9 cellular contexts compared by ENCODE assay signal in the genomic region with DNA sequence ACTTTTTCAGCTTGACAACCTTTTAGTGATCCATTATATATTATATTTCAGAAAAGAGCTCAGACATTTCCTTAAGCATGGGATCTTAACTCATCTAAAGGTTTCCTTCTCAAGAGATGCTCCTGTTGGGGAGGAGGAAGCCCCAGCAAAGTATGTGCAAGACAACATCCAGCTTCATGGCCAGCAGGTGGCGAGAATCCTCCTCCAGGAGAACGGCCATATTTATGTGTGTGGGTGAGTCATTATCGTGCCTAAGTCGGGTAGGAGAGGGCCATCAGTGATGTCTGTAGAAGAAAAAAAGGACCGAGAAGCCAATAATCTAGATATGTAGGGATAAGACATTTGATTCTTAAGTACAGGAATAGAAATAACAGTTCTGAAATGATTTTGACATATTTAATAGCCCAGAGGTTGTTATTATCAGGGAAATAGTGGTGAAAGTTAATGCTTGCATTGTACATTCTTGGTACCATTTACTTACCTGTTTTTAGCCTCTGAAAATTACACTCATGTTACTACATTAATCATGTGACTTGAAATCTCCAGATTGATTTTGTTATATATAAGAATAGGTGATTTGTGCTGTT. TPM values are rescaled to one million over a fixed set of nuclear protein-coding genes. Genes with fewer than 3 reads are reported as not detected.
A peak's percentile ranks its signal among the peaks of the same experiment; 100 is the strongest.
DNase-seq lines count a peak whose midpoint lies in the region; ATAC-seq and TF ChIP-seq lines count a peak whose summit lies in the region.
"Had no signal": no experiment of that assay in that cellular context is flagged by ENCODE, and none has a peak within 500 bp of the region (broad histone marks: within the 10 kb centered on the region; RNA-seq: fewer than 3 reads in every experiment).

No MANE protein-coding gene starts in this region.

- peaks cover 41% of the 10 kb centered on the region for H3K36me3 Mint-ChIP-seq in Calu3 (ENCODE audit: insufficient read depth, unreplicated experiment)
- peaks cover 71% of the 10 kb centered on the region for H3K36me3 Mint-ChIP-seq in brain

- H2AFZ ChIP-seq in GM23248, result no peak overlapping the region
- H2AFZ ChIP-seq in osteoblast (ENCODE audit: low read length), result no peak overlapping the region

- no TSS peak for BruUV-seq in Calu3 (replicated peaks; lab: Mats Ljungman, UMichigan)

- H3K27me3 Mint-ChIP-seq in Calu3 (ENCODE audit: unreplicated experiment) (no peaks in the 10 kb centered on the region), brain (no peaks in the 10 kb centered on the region)

- DNase-seq in Calu3 (peak; percentile 56), GM23248 (peak; percentile 65), NT2/D1 (ENCODE audit: low read depth, low spot score) (peak; percentile 32), osteoblast (ENCODE audit: insufficient read length, low spot score, missing footprints) (peak; percentile 53), heart right ventricle (no peak), NCI-H526 treated with DMSO at 0.1 percent for 48 hours (lab: John Stamatoyannopoulos, UW) (no peak)

- no peaks in the 10 kb centered on the region for H4K20me1 ChIP-seq in GM23248 (ENCODE audit: insufficient read depth)
- no peaks in the 10 kb centered on the region for H4K20me1 ChIP-seq in osteoblast (ENCODE audit: insufficient read depth, low read length)

- H3K9me3 ChIP-seq in GM23248 (ENCODE audit: low read depth) (no peaks in the 10 kb centered on the region), NT2/D1 (ENCODE audit: insufficient read depth, low read length) (no peaks in the 10 kb centered on the region), osteoblast (ENCODE audit: low read depth, low read length) (no peaks in the 10 kb centered on the region), heart right ventricle (no peaks in the 10 kb centered on the region)
- H3K9me3 ChIP-seq: neutrophil had no signal

- H3K4me3 Mint-ChIP-seq in Calu3 (ENCODE audit: low read depth, unreplicated experiment) (no peak overlapping the region), brain (no peak overlapping the region)

- in situ Hi-C loops in GM23248 (cut with MboI), result no loop called here

- ATAC-seq in heart right ventricle (no peak), HG03354 (IDR thresholded peaks at IDR 0.05; ENCODE audit: poor library complexity, severe bottlenecking, unreplicated experiment) (no peak)

- no peaks in the 10 kb centered on the region for H3K9me2 ChIP-seq in GM23248 (ENCODE audit: insufficient read depth)

- 62 to 66% methylated on average over 5 of the region's 5 CpGs for WGBS in GM23248 (ENCODE audit: low coverage in 1 of 2, low lambda C conversion rate in 2 of 2, missing lambda C conversion rate in 2 of 2), 2 experiments
- WGBS in heart right ventricle, 2 donors, result 75 to 76% methylated on average over 5 of the region's 5 CpGs

- intact Hi-C loops in Calu3 (cut with micrococcal nuclease; ENCODE audit: unreplicated experiment), result no loop called here
- intact Hi-C loops in heart right ventricle (cut with DNase I), result no loop called here

- H3K4me1 Mint-ChIP-seq in Calu3 (ENCODE audit: low read depth, unreplicated experiment) (no peaks in the 10 kb centered on the region), brain (no peaks in the 10 kb centered on the region)

- 0 out of 2 replicates have a peak, but pooled peaks cover 4% of the 10 kb centered on the region for H3F3A ChIP-seq in GM23248 (ENCODE audit: insufficient read depth)

- H3K4me3 ChIP-seq in GM23248 (no peak overlapping the region), NT2/D1 (ENCODE audit: insufficient read length, low read depth) (no peak overlapping the region), osteoblast (ENCODE audit: insufficient read depth, low read length) (no peak overlapping the region), heart right ventricle (no peak overlapping the region)

- TF ChIP-seq CTCF in Calu3 (IDR thresholded peaks at IDR 0.05; ENCODE audit: unreplicated experiment) (peak; percentile 41), brain (conservative IDR thresholded peaks at IDR 0.05) (peak; percentile 26 to 49), osteoblast (IDR thresholded peaks at IDR 0.05; ENCODE audit: extremely low read depth, low read depth, low read length) (peak; percentile 79), heart right ventricle (IDR thresholded peaks at IDR 0.05) (peak in 3 of 9 donors; percentile 8 to 22 (median 14))

- H3K36me3 ChIP-seq in GM23248 (ENCODE audit: low read depth), result peaks cover 60% of the 10 kb centered on the region
- H3K36me3 ChIP-seq in NT2/D1 (ENCODE audit: insufficient read depth, insufficient read length, low read length), result peaks cover 88% of the 10 kb centered on the region
- peaks cover 79% of the 10 kb centered on the region for H3K36me3 ChIP-seq in osteoblast (ENCODE audit: insufficient read depth, low read length)
- H3K36me3 ChIP-seq in heart right ventricle, result peaks cover 0 to 100% (median 85%) of the 10 kb centered on the region in 9 donors

- H3K27ac Mint-ChIP-seq in Calu3 (ENCODE audit: unreplicated experiment), result no peak overlapping the region
- H3K27ac Mint-ChIP-seq in brain, result no peak overlapping the region

- H3K4me1 ChIP-seq in GM23248 (ENCODE audit: insufficient read depth) (no peaks in the 10 kb centered on the region), NT2/D1 (ENCODE audit: insufficient read depth, insufficient read length) (no peaks in the 10 kb centered on the region), osteoblast (ENCODE audit: insufficient read depth, low read length) (peaks cover 6% of the 10 kb centered on the region), heart right ventricle (no peaks in the 10 kb centered on the region)

- H3K27me3 ChIP-seq in GM23248 (replicated peaks; ENCODE audit: insufficient read depth) (no peaks in the 10 kb centered on the region), NT2/D1 (ENCODE audit: insufficient read depth, insufficient read length) (no peaks in the 10 kb centered on the region), osteoblast (ENCODE audit: insufficient read depth, low read length) (no peaks in the 10 kb centered on the region), heart right ventricle (no peaks in the 10 kb centered on the region)
- H3K27me3 ChIP-seq: neutrophil had no signal

- H3K79me2 ChIP-seq in GM23248 (ENCODE audit: insufficient read depth), result no peaks in the 10 kb centered on the region
- H3K79me2 ChIP-seq in osteoblast (ENCODE audit: insufficient read depth, low read length), result no peaks in the 10 kb centered on the region

- no peaks in the 10 kb centered on the region for H3K9me3 Mint-ChIP-seq in Calu3 (ENCODE audit: low read depth, unreplicated experiment)
- H3K9me3 Mint-ChIP-seq in brain, result no peaks in the 10 kb centered on the region

- CTCF ChIA-PET in Calu3 (lab: Charles Lee), result no interaction called here

- H3K4me2 ChIP-seq in GM23248 (ENCODE audit: unreplicated experiment), result no peak overlapping the region
- no peak overlapping the region for H3K4me2 ChIP-seq in osteoblast (ENCODE audit: insufficient read depth, low read length)

- H3K9ac ChIP-seq in GM23248 (no peak overlapping the region), NT2/D1 (ENCODE audit: insufficient read length, low read depth) (no peak overlapping the region)

- H3K27ac ChIP-seq in GM23248 (no peak overlapping the region), osteoblast (ENCODE audit: low read depth, low read length) (no peak overlapping the region), heart right ventricle (no peak overlapping the region)
- H3K27ac ChIP-seq: neutrophil had no signal

RNA-seq across cellular contexts. Expression of a gene that starts 28.2 kb away (rescaled TPM):
- total RNA-seq in Calu3 (2022) (55.9 and 61.2 TPM in 2 replicates), osteoblast (36.2 and 36.6 TPM in 2 replicates), heart right ventricle (10 to 100 TPM; 25.9 to 39.6 (median 30.2) TPM)
- 29.3 and 44.0 TPM in 2 replicates for total RNA-seq in GM23248 (2014; rRNA removed; shearing (Covaris generic))
- polyA plus RNA-seq in GM23248 (2016; fragmentation: Nextera tagmentation; extraction: Ambion mirVana) (27.4 and 27.6 TPM in 2 replicates), brain (ENCODE audit: insufficient read depth, low read depth, low replicate concordance) (19.1 TPM), heart right ventricle (10 to 100 TPM; 11.8 to 12.4 TPM)

RNA-seq across cellular contexts. Expression of a gene that starts 28.3 kb away (rescaled TPM):
- total RNA-seq in Calu3 (2022), result 11.0 and 13.5 TPM in 2 replicates
- 9.3 and 23.9 TPM in 2 replicates for total RNA-seq in GM23248 (2014; rRNA removed; shearing (Covaris generic))
- 9.1 and 10.6 TPM in 2 replicates for polyA plus RNA-seq in GM23248 (2016; fragmentation: Nextera tagmentation; extraction: Ambion mirVana)
- polyA plus RNA-seq in brain (ENCODE audit: insufficient read depth, low read depth, low replicate concordance), result 5.3 TPM
- total RNA-seq in osteoblast, result 10.9 and 13.6 TPM in 2 replicates
- total RNA-seq in heart right ventricle, result 1 to 10 TPM; 3.1 to 5.8 (median 5.0) TPM
- 10 to 100 TPM in 1 of 2 donors, 1 to 10 TPM in 1; 5.2 to 24.7 TPM for polyA plus RNA-seq in heart right ventricle

RNA-seq across cellular contexts. Expression of a gene that starts 46.2 kb away (rescaled TPM):
- not detected in 2 replicates for total RNA-seq in Calu3 (2022)
- total RNA-seq in GM23248 (2014; rRNA removed; shearing (Covaris generic)), result 0.32 TPM in 1 of 2 replicates, not detected in the other
- polyA plus RNA-seq in GM23248 (2016; fragmentation: Nextera tagmentation; extraction: Ambion mirVana), result 0.10 and 0.19 TPM in 2 replicates
- 8.7 TPM for polyA plus RNA-seq in brain (ENCODE audit: insufficient read depth, low read depth, low replicate concordance)
- 0.59 and 1.1 TPM in 2 replicates for total RNA-seq in osteoblast
- under 1 TPM in 1 of 10 donors, not detected in 9; 0.26 TPM for total RNA-seq in heart right ventricle
- polyA plus RNA-seq in heart right ventricle, result under 1 TPM in 1 of 2 donors, not detected in 1; 0.03 TPM

Comparison
In these comparisons a context has a peak if more than half of its experiments do, and no peak if none do; other contexts are left out.
1. DNase-seq: peak in Calu3 (single experiment), GM23248 (single experiment), NT2/D1 (single experiment) and osteoblast (single experiment); none in heart right ventricle (0 of 2) and NCI-H526 treated with DMSO at 0.1 percent for 48 hours (single experiment).